35 cellular contexts compared by ENCODE assay signal in the genomic region with DNA sequence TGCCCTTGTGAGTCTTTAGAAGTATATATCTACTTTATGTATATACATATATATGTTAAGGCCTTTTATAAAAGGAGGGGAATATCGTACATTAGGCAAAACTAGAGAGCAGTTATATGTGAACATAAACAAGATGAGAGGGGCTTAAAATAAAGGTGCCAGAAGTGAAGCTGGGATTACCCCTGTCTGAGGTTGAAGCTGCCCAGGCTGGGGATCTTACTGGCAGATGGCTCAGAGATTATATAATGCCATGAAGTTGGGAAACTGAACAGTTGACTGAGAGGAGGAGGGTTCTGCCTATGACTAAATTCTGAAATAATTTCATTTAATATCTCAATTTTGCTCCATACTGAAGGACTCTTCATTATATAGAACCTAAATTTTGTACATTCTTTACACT.
"Had no signal": no experiment of that assay in that cellular context is flagged by ENCODE, and none has a peak within 500 bp of the region (broad histone marks: within the 10 kb centered on the region; RNA-seq: fewer than 3 reads in every experiment).

No MANE protein-coding gene starts in this region.

- ATAC-seq: activated CD4-positive, alpha-beta T cell treated with anti-CD3 and anti-CD28 coated beads for 36 hours; activated CD8-positive, alpha-beta memory T cell treated with anti-CD3 and anti-CD28 coated beads, Interleukin-2, amount 10 ng/mL, durations not matched to agents 7 days and 5 days; activated CD8-positive, alpha-beta T cell treated with anti-CD3 and anti-CD28 coated beads, Interleukin-2, amount 10 ng/mL, durations not matched to agents 7 days and 5 days; activated T-helper 17 cell treated with anti-CD3 and anti-CD28 coated beads, Interleukin-2, amount 50 U/mL, for 72 hours; effector memory CD8-positive, alpha-beta T cell; foreskin keratinocyte; gastrocnemius medialis; heart left ventricle had no signal

- H3K27me3 ChIP-seq: brain microvascular endothelial cell, esophagus muscularis mucosa, foreskin keratinocyte, gastrocnemius medialis, heart left ventricle had no signal

- H3K9me3 Mint-ChIP-seq: activated CD4-positive, alpha-beta memory T cell treated with anti-CD3 and anti-CD28 coated beads for 36 hours; activated CD4-positive, alpha-beta T cell treated with anti-CD3 and anti-CD28 coated beads, Interleukin-2, amount 10 ng/mL, durations not matched to agents 24 days and 14 days; activated T-helper 17 cell treated with anti-CD3 and anti-CD28 coated beads, Interleukin-2, amount 50 U/mL, for 72 hours; effector memory CD8-positive, alpha-beta T cell; T-helper 1 cell treated with Interleukin-12 subunit alpha and Interleukin-12 subunit beta and Interleukin-4 antibody, amounts not matched to agents 30 μg/mL and 1 μg/mL, for 36 hours; T-helper 2 cell treated with Interferon-gamma antibody and Interleukin-4, amounts not matched to agents 5 μg/mL and 100 μg/mL, for 36 hours had no signal

- FAIRE-seq: astrocyte, bronchial epithelial cell, colon had no signal

- H3K27ac ChIP-seq: brain microvascular endothelial cell, esophagus muscularis mucosa, foreskin keratinocyte, gastrocnemius medialis, heart left ventricle had no signal

- H3K4me3 ChIP-seq: esophagus muscularis mucosa, gastrocnemius medialis, heart left ventricle had no signal

- H3K4me3 Mint-ChIP-seq: activated CD4-positive, alpha-beta memory T cell treated with anti-CD3 and anti-CD28 coated beads for 36 hours; activated CD4-positive, alpha-beta T cell treated with anti-CD3 and anti-CD28 coated beads for 36 hours; activated CD4-positive, alpha-beta T cell treated with anti-CD3 and anti-CD28 coated beads, Interleukin-2, amount 10 ng/mL, durations not matched to agents 24 days and 14 days; activated CD8-positive, alpha-beta memory T cell treated with anti-CD3 and anti-CD28 coated beads, Interleukin-2, amount 10 ng/mL, durations not matched to agents 7 days and 5 days; activated CD8-positive, alpha-beta T cell treated with anti-CD3 and anti-CD28 coated beads, Interleukin-2, amount 10 ng/mL, durations not matched to agents 7 days and 5 days; activated naive CD8-positive, alpha-beta T cell; activated T-helper 17 cell treated with anti-CD3 and anti-CD28 coated beads, Interleukin-2, amount 50 U/mL, for 72 hours; effector memory CD8-positive, alpha-beta T cell; T-helper 1 cell treated with Interleukin-12 subunit alpha and Interleukin-12 subunit beta and Interleukin-4 antibody, amounts not matched to agents 30 μg/mL and 1 μg/mL, for 36 hours; T-helper 2 cell treated with Interferon-gamma antibody and Interleukin-4, amounts not matched to agents 5 μg/mL and 100 μg/mL, for 36 hours had no signal

- DNase-seq: activated CD4-positive, alpha-beta memory T cell treated with anti-CD3 and anti-CD28 coated beads for 36 hours; activated CD4-positive, alpha-beta T cell treated with anti-CD3 and anti-CD28 coated beads for 36 hours; activated CD4-positive, alpha-beta T cell treated with anti-CD3 and anti-CD28 coated beads, Interleukin-2, amount 10 ng/mL, durations not matched to agents 24 days and 14 days; activated CD4-positive, CD25-positive, alpha-beta regulatory T cell; activated CD4-positive, CD25-positive, alpha-beta regulatory T cell treated with anti-CD3 and anti-CD28 coated beads, Interleukin-2, amount 50 U/mL, for 72 hours; activated CD8-positive, alpha-beta memory T cell treated with anti-CD3 and anti-CD28 coated beads, Interleukin-2, amount 10 ng/mL, durations not matched to agents 7 days and 5 days; activated CD8-positive, alpha-beta memory T cell treated with anti-CD3 and anti-CD28 coated beads, Interleukin-2, amount 50 U/mL, for 4 hours; activated CD8-positive, alpha-beta T cell treated with anti-CD3 and anti-CD28 coated beads, Interleukin-2, amount 10 ng/mL, durations not matched to agents 7 days and 5 days; activated effector memory CD4-positive, alpha-beta T cell treated with Interleukin-2 at 50 U/mL for 16 hours; activated gamma-delta T cell treated with Interleukin-2 at 50 U/mL for 16 hours; activated naive CD4-positive, alpha-beta T cell treated with anti-CD3 and anti-CD28 coated beads, Interleukin-2, amount 50 U/mL, for 16 hours; activated naive CD4-positive, alpha-beta T cell treated with Interleukin-2 at 50 U/mL for 16 hours; activated T-cell treated with anti-CD3 and anti-CD28 coated beads, Interleukin-2, amount 50 U/mL, for 1 hour; amniotic stem cell; anterior cingulate cortex; brain microvascular endothelial cell; caudate nucleus; cortex of kidney; dermis blood vessel endothelial cell; effector CD4-positive, alpha-beta T cell; effector memory CD8-positive, alpha-beta T cell; erythroblast; foreskin keratinocyte; gastrocnemius medialis; glutamatergic neuron; heart left ventricle; T1000 had no signal

- H3K9me3 ChIP-seq: esophagus muscularis mucosa, gastrocnemius medialis, heart left ventricle had no signal

- H3K27ac Mint-ChIP-seq: activated CD4-positive, alpha-beta memory T cell treated with anti-CD3 and anti-CD28 coated beads for 36 hours; activated CD4-positive, alpha-beta T cell treated with anti-CD3 and anti-CD28 coated beads for 36 hours; activated CD4-positive, alpha-beta T cell treated with anti-CD3 and anti-CD28 coated beads, Interleukin-2, amount 10 ng/mL, durations not matched to agents 24 days and 14 days; activated CD8-positive, alpha-beta memory T cell treated with anti-CD3 and anti-CD28 coated beads, Interleukin-2, amount 10 ng/mL, durations not matched to agents 7 days and 5 days; activated CD8-positive, alpha-beta T cell treated with anti-CD3 and anti-CD28 coated beads, Interleukin-2, amount 10 ng/mL, durations not matched to agents 7 days and 5 days; activated naive CD8-positive, alpha-beta T cell; activated T-helper 17 cell treated with anti-CD3 and anti-CD28 coated beads, Interleukin-2, amount 50 U/mL, for 72 hours; effector memory CD8-positive, alpha-beta T cell; T-helper 1 cell treated with Interleukin-12 subunit alpha and Interleukin-12 subunit beta and Interleukin-4 antibody, amounts not matched to agents 30 μg/mL and 1 μg/mL, for 36 hours; T-helper 2 cell treated with Interferon-gamma antibody and Interleukin-4, amounts not matched to agents 5 μg/mL and 100 μg/mL, for 36 hours had no signal
